In genomic region chr1:62436466-62437272, GRCh38 we compare ENCODE assay signal across 8 cellular contexts. TPM values are rescaled to one million over a fixed set of nuclear protein-coding genes. Genes with fewer than 3 reads are reported as not detected.
A peak's percentile ranks its signal among the peaks of the same experiment; 100 is the strongest.
DNase-seq lines count a peak whose midpoint lies in the region; ATAC-seq and TF ChIP-seq lines count a peak whose summit lies in the region.

Gene USP1 (plus strand): TSS chr1:62437049. CDS start chr1:62439868, 2,819 bp downstream.

- no peaks in the 10 kb centered on the region for H3K9me3 Mint-ChIP-seq in activated T-helper 2 cell treated with anti-CD3 and anti-CD28 coated beads, Interferon-gamma antibody, Interleukin-2, Interleukin-4, amounts not matched to agents 10 μg/mL and 5 μg/mL and 100 μg/mL, durations not matched to agents 14 hours and 24 hours and 36 hours
- peaks cover 3 to 4% of the 10 kb centered on the region in 2 donors for H3K9me3 Mint-ChIP-seq in natural killer cell

- peak within 1 kb of the TSS; percentile 83 for H3K4me3 ChIP-seq in RWPE2 (ENCODE audit: severe bottlenecking)
- H3K4me3 ChIP-seq in fibroblast of mammary gland (ENCODE audit: control insufficient read depth, low read depth, low read length): peak within 1 kb of the TSS; percentile 91

- H3K27me3 Mint-ChIP-seq in activated T-helper 2 cell treated with anti-CD3 and anti-CD28 coated beads, Interferon-gamma antibody, Interleukin-2, Interleukin-4, amounts not matched to agents 10 μg/mL and 5 μg/mL and 100 μg/mL, durations not matched to agents 14 hours and 24 hours and 36 hours (ENCODE audit: low read depth): no peaks in the 10 kb centered on the region
- H3K27me3 Mint-ChIP-seq in natural killer cell (ENCODE audit: low read depth in 2 of 2): no peaks in the 10 kb centered on the region

- H3K4me3 Mint-ChIP-seq in activated T-helper 2 cell treated with anti-CD3 and anti-CD28 coated beads, Interferon-gamma antibody, Interleukin-2, Interleukin-4, amounts not matched to agents 10 μg/mL and 5 μg/mL and 100 μg/mL, durations not matched to agents 14 hours and 24 hours and 36 hours (ENCODE audit: low read depth): peak within 1 kb of the TSS; percentile 95
- peak within 1 kb of the TSS; percentile 94 for H3K4me3 Mint-ChIP-seq in natural killer cell

- ATAC-seq in RWPE2 (ENCODE audit: low read depth) (peak; percentile 88), natural killer cell (peak; percentile 79 to 92 (median 80))

- peaks cover 26% of the 10 kb centered on the region for H3K4me1 Mint-ChIP-seq in activated T-helper 2 cell treated with anti-CD3 and anti-CD28 coated beads, Interferon-gamma antibody, Interleukin-2, Interleukin-4, amounts not matched to agents 10 μg/mL and 5 μg/mL and 100 μg/mL, durations not matched to agents 14 hours and 24 hours and 36 hours (ENCODE audit: low read depth)
- peaks cover 40 to 48% of the 10 kb centered on the region in 2 donors for H3K4me1 Mint-ChIP-seq in natural killer cell

- no peaks in the 10 kb centered on the region for H3K9me3 ChIP-seq in RWPE2 (ENCODE audit: severe bottlenecking)

- no peaks in the 10 kb centered on the region for H3K27me3 ChIP-seq in RWPE2 (ENCODE audit: insufficient read depth, poor library complexity, severe bottlenecking)

- peak within 1 kb of the TSS; percentile 94 for H3K27ac ChIP-seq in RWPE2 (ENCODE audit: poor library complexity, severe bottlenecking)

- DNase-seq in Daoy (ENCODE audit: low read depth) (peak; percentile 99), H4 (ENCODE audit: low spot score) (peak; percentile 100), LoVo (ENCODE audit: low spot score) (peak; percentile 97), RWPE2 (ENCODE audit: low spot score) (peak; percentile 99), fibroblast of mammary gland (ENCODE audit: low read depth) (peak; percentile 100), natural killer cell (peak; percentile 96)
- peak; percentile 99 for DNase-seq in activated T-helper 2 cell treated with anti-CD3 and anti-CD28 coated beads, Interferon-gamma antibody, Interleukin-2, Interleukin-4, amounts not matched to agents 10 μg/mL and 5 μg/mL and 100 μg/mL, durations not matched to agents 14 hours and 24 hours and 36 hours (ENCODE audit: low spot score)
- DNase-seq in stimulated activated naive CD4-positive, alpha-beta T cell treated with Interleukin-2 at 50 U/mL for 16 hours (lab: John Stamatoyannopoulos, UW): peak; percentile 100

- intact Hi-C loops in activated T-helper 2 cell treated with anti-CD3 and anti-CD28 coated beads, Interferon-gamma antibody, Interleukin-2, Interleukin-4, amounts not matched to agents 10 μg/mL and 5 μg/mL and 100 μg/mL, durations not matched to agents 14 hours and 24 hours and 36 hours (cut with micrococcal nuclease): loop anchor here (1.0 to 10.0 kb wide), 6 partner anchors 14 to 1088 kb away; partner anchors contain the start of genes ALG6, ATG4C, DOCK7 and EFCAB7
- intact Hi-C loops in natural killer cell (cut with micrococcal nuclease): loop anchor here (1.0 to 5.0 kb wide), 4 partner anchors 14 to 1359 kb away; partner anchors contain the start of gene ALG6

- no peaks in the 10 kb centered on the region for H3K4me1 ChIP-seq in RWPE2 (ENCODE audit: insufficient read depth, poor library complexity, severe bottlenecking)

- H3K36me3 ChIP-seq in RWPE2 (ENCODE audit: low read depth): peaks cover 23% of the 10 kb centered on the region

- no peak for TF ChIP-seq CTCF in RWPE2 (IDR thresholded peaks at IDR 0.05; ENCODE audit: poor library complexity, severe bottlenecking)
- no peak for TF ChIP-seq CTCF in fibroblast of mammary gland (conservative IDR thresholded peaks at IDR 0.05; ENCODE audit: control insufficient read depth, insufficient read depth, low read depth, low read length)
- TF ChIP-seq CTCF in natural killer cell (IDR thresholded peaks at IDR 0.05): no peak

- peaks cover 30% of the 10 kb centered on the region for H3K36me3 Mint-ChIP-seq in activated T-helper 2 cell treated with anti-CD3 and anti-CD28 coated beads, Interferon-gamma antibody, Interleukin-2, Interleukin-4, amounts not matched to agents 10 μg/mL and 5 μg/mL and 100 μg/mL, durations not matched to agents 14 hours and 24 hours and 36 hours (ENCODE audit: low read depth)
- peaks cover 3% of the 10 kb centered on the region for H3K36me3 Mint-ChIP-seq in natural killer cell

- peak within 1 kb of the TSS; percentile 97 for H3K27ac Mint-ChIP-seq in activated T-helper 2 cell treated with anti-CD3 and anti-CD28 coated beads, Interferon-gamma antibody, Interleukin-2, Interleukin-4, amounts not matched to agents 10 μg/mL and 5 μg/mL and 100 μg/mL, durations not matched to agents 14 hours and 24 hours and 36 hours
- H3K27ac Mint-ChIP-seq in natural killer cell: peak within 1 kb of the TSS; percentile 98 to 99

RNA-seq across cellular contexts. Expression of gene USP1, which starts in this region (rescaled TPM):
- 75.0 and 79.4 TPM in 2 replicates for total RNA-seq in Daoy (2014; rRNA removed; shearing (Covaris generic))
- total RNA-seq in H4 (2014; rRNA removed; shearing (Covaris generic)): 55.4 and 63.2 TPM in 2 replicates
- 68.0 and 69.8 TPM in 2 replicates for total RNA-seq in activated T-helper 2 cell treated with anti-CD3 and anti-CD28 coated beads, Interferon-gamma antibody, Interleukin-2, Interleukin-4, amounts not matched to agents 10 μg/mL and 5 μg/mL and 100 μg/mL, durations not matched to agents 14 hours and 24 hours and 36 hours
- total RNA-seq in natural killer cell: 10 to 100 TPM; 22.1 to 34.0 (median 26.8) TPM

Comparison
In these comparisons a context has a peak if more than half of its experiments do, and no peak if none do; other contexts are left out.
1. Peak in every context shown above with its lines: DNase-seq, ATAC-seq, H3K4me3 ChIP-seq and H3K27ac ChIP-seq.